ENCODE assay signal across 12 cellular contexts in genomic region chr7:74466196-74466813, GRCh38. TPM values are rescaled to one million over a fixed set of nuclear protein-coding genes. Genes with fewer than 3 reads are reported as not detected.
DNase-seq lines count a peak whose midpoint lies in the region; ATAC-seq, FAIRE-seq and TF ChIP-seq lines count a peak whose summit lies in the region.
"Had no signal": no experiment of that assay in that cellular context is flagged by ENCODE, and none has a peak within 500 bp of the region (broad histone marks: within the 10 kb centered on the region; RNA-seq: fewer than 3 reads in every experiment).

No MANE protein-coding gene starts in this region.

- H3K79me2 ChIP-seq in H1 (ENCODE audit: control insufficient read depth in 1 of 2, insufficient read depth in 2 of 2, low read length in 2 of 2): peaks cover 2 to 68% of the 10 kb centered on the region in 2 experiments; a peak in 2 of 4 replicates

- no peak for TF ChIP-seq RAD21 in H1 (IDR thresholded peaks at IDR 0.05 in 1 of 2, conservative IDR thresholded peaks at IDR 0.05 in 1 of 2; ENCODE audit: low read depth in 2 of 2, low read length in 2 of 2)

- no peak overlapping the region for H2AK5ac ChIP-seq in H1 (ENCODE audit: low read depth, low read length)

- H3K23ac ChIP-seq in H1 (ENCODE audit: insufficient read length): no peak overlapping the region

- H3K27me3 ChIP-seq in H1 (replicated peaks in 1 of 4; ENCODE audit: control insufficient read depth in 3 of 4, extremely low read depth in 1 of 4, insufficient read depth in 3 of 4, low read length in 3 of 4) (no peaks in the 10 kb centered on the region), stomach (no peaks in the 10 kb centered on the region), left lung (no peaks in the 10 kb centered on the region)
- no peaks in the 10 kb centered on the region for H3K27me3 ChIP-seq in CD8-positive, alpha-beta memory T cell (ENCODE audit: insufficient read depth, low read length, poor library complexity, severe bottlenecking)

- H3K4me3 ChIP-seq in H1 (ENCODE audit: extremely low read depth in 1 of 4, insufficient read depth in 2 of 4, low read depth in 3 of 4, low read length in 4 of 4): no peak overlapping the region
- H3K4me3 ChIP-seq in stomach: no peak overlapping the region
- H3K4me3 ChIP-seq in left lung: no peak overlapping the region
- no peak overlapping the region for H3K4me3 ChIP-seq in CD8-positive, alpha-beta memory T cell (ENCODE audit: low read length)

- H3K4me1 ChIP-seq in H1 (replicated peaks in 1 of 4; ENCODE audit: control insufficient read depth in 3 of 4, insufficient read depth in 4 of 4, low read length in 3 of 4) (peaks cover 0 to 6% (median under 1%) of the 10 kb centered on the region in 4 experiments; a peak in 3 of 7 replicates), stomach (peaks cover 20 to 50% (median 37%) of the 10 kb centered on the region in 4 donors), left lung (no peaks in the 10 kb centered on the region)
- H3K4me1 ChIP-seq in CD8-positive, alpha-beta memory T cell (ENCODE audit: insufficient read depth, low read length): no peaks in the 10 kb centered on the region

- H3K14ac ChIP-seq in H1 (ENCODE audit: insufficient read length): no peak overlapping the region

- H3K4me2 ChIP-seq in H1 (ENCODE audit: insufficient read depth in 1 of 2, low read depth in 2 of 2, low read length in 2 of 2): no peak overlapping the region

- H2BK20ac ChIP-seq in H1 (ENCODE audit: low read length): no peak overlapping the region

- no peak overlapping the region for H2BK120ac ChIP-seq in H1 (replicated peaks; ENCODE audit: low read depth, low read length)

- no peak overlapping the region; a peak in 1 of 7 replicates for H3K9ac ChIP-seq in H1 (replicated peaks in 1 of 4; ENCODE audit: extremely low read depth in 1 of 4, low read depth in 3 of 4, low read length in 3 of 4)

- no peak overlapping the region for H4K8ac ChIP-seq in H1 (ENCODE audit: extremely low read depth, insufficient read depth, low read length)

- FAIRE-seq in H1 (lab: Jason Lieb, UNC): no peak
- FAIRE-seq: D721Med had no signal

- TF ChIP-seq CTCF in H1 (IDR thresholded peaks at IDR 0.05; ENCODE audit: control extremely low read depth in 1 of 3, insufficient read depth in 1 of 3, low read depth in 1 of 3, low read length in 3 of 3): no peak
- TF ChIP-seq CTCF in mesothelial cell of epicardium (IDR thresholded peaks at IDR 0.05; ENCODE audit: unreplicated experiment): no peak
- no peak for TF ChIP-seq CTCF in stomach (IDR thresholded peaks at IDR 0.05)
- TF ChIP-seq CTCF in osteocyte (IDR thresholded peaks at IDR 0.05): no peak
- TF ChIP-seq CTCF in left lung (IDR thresholded peaks at IDR 0.05): no peak

- H3K9me3 ChIP-seq in H1 (ENCODE audit: insufficient read depth in 2 of 2, low read depth in 1 of 2, low read length in 1 of 2): no peaks in the 10 kb centered on the region
- no peaks in the 10 kb centered on the region for H3K9me3 ChIP-seq in stomach
- no peaks in the 10 kb centered on the region for H3K9me3 ChIP-seq in left lung
- no peaks in the 10 kb centered on the region for H3K9me3 ChIP-seq in CD8-positive, alpha-beta memory T cell (ENCODE audit: low read length)

- H3K4ac ChIP-seq in H1 (replicated peaks; ENCODE audit: insufficient read length, low read depth, low read length): no peak overlapping the region

- no peak overlapping the region for H2BK15ac ChIP-seq in H1 (ENCODE audit: low read length)

- H3K4me1 Mint-ChIP-seq in mesothelial cell of epicardium (peaks cover 32% of the 10 kb centered on the region), osteocyte (ENCODE audit: unreplicated experiment) (peaks cover 17% of the 10 kb centered on the region)
- peaks cover 0 to 5% (median 5%) of the 10 kb centered on the region in 3 donors for H3K4me1 Mint-ChIP-seq in CD8-positive, alpha-beta memory T cell

- TF ChIP-seq EP300 in H1 (IDR thresholded peaks at IDR 0.05; ENCODE audit: borderline replicate concordance in 1 of 2, low read depth in 2 of 2, low read length in 2 of 2) (no peak), stomach (IDR thresholded peaks at IDR 0.05) (peak; percentile 98)

- H3K9me3 Mint-ChIP-seq in mesothelial cell of epicardium (no peaks in the 10 kb centered on the region), osteocyte (ENCODE audit: unreplicated experiment) (no peaks in the 10 kb centered on the region)
- H3K9me3 Mint-ChIP-seq in CD8-positive, alpha-beta memory T cell: no peaks in the 10 kb centered on the region

- H3K27me3 Mint-ChIP-seq in mesothelial cell of epicardium (ENCODE audit: low read depth) (no peaks in the 10 kb centered on the region), osteocyte (ENCODE audit: unreplicated experiment) (no peaks in the 10 kb centered on the region)
- peaks cover 0 to 3% of the 10 kb centered on the region in 2 donors for H3K27me3 Mint-ChIP-seq in CD8-positive, alpha-beta memory T cell

- H3K23me2 ChIP-seq in H1 (ENCODE audit: low read depth, low read length): no peaks in the 10 kb centered on the region

- intact Hi-C loops in stomach (cut with DNase I; ENCODE audit: low total_unique reads) (no loop called here), left lung (cut with DNase I) (no loop called here)

- no peak overlapping the region for H2AFZ ChIP-seq in H1 (ENCODE audit: low read length)

- TF ChIP-seq POLR2A in H1 (IDR thresholded peaks at IDR 0.05; ENCODE audit: control extremely low read depth in 1 of 2, low read depth in 2 of 2, low read length in 2 of 2) (no peak), stomach (IDR thresholded peaks at IDR 0.05) (no peak)

- no peaks in the 10 kb centered on the region for H3K36me3 ChIP-seq in H1 (ENCODE audit: control insufficient read depth in 2 of 4, insufficient read depth in 4 of 4, low read length in 3 of 4)
- H3K36me3 ChIP-seq in stomach: no peaks in the 10 kb centered on the region
- no peaks in the 10 kb centered on the region for H3K36me3 ChIP-seq in left lung
- no peaks in the 10 kb centered on the region for H3K36me3 ChIP-seq in CD8-positive, alpha-beta memory T cell (ENCODE audit: insufficient read depth, low read length)

- H4K5ac ChIP-seq in H1 (ENCODE audit: insufficient read length, low read depth, low read length): no peak overlapping the region

- H3K27ac Mint-ChIP-seq in mesothelial cell of epicardium (peak overlapping the region; percentile 87), osteocyte (ENCODE audit: unreplicated experiment) (no peak overlapping the region)
- H3K27ac Mint-ChIP-seq in CD8-positive, alpha-beta memory T cell: no peak overlapping the region

- H3K18ac ChIP-seq in H1 (ENCODE audit: extremely low read depth, low read length): no peak overlapping the region

- no peak overlapping the region for H2BK12ac ChIP-seq in H1 (ENCODE audit: low read depth, low read length)

- H3K36me3 Mint-ChIP-seq in mesothelial cell of epicardium (no peaks in the 10 kb centered on the region), osteocyte (ENCODE audit: unreplicated experiment) (no peaks in the 10 kb centered on the region)
- H3K36me3 Mint-ChIP-seq in CD8-positive, alpha-beta memory T cell: no peaks in the 10 kb centered on the region

- ATAC-seq in left lung: no peak
- ATAC-seq: stimulated activated naive CD8-positive, alpha-beta T cell treated with anti-CD3 and anti-CD28 coated beads, Interleukin-15, Interleukin-2, amounts not matched to agents 100 U/mL and 50 U/mL, for 24 hours had no signal

- peak overlapping the region; percentile 7; the same call in 1 of the 2 replicates for H2BK5ac ChIP-seq in H1 (ENCODE audit: low read depth, low read length)

- no peak overlapping the region for H3K56ac ChIP-seq in H1 (replicated peaks; ENCODE audit: insufficient read length, low read depth, low read length)

- H3K4me3 Mint-ChIP-seq in mesothelial cell of epicardium (no peak overlapping the region), osteocyte (ENCODE audit: unreplicated experiment) (no peak overlapping the region)
- no peak overlapping the region for H3K4me3 Mint-ChIP-seq in CD8-positive, alpha-beta memory T cell

- H3K79me1 ChIP-seq in H1 (ENCODE audit: low read depth, low read length): peaks cover 24% of the 10 kb centered on the region

- WGBS in H1 (ENCODE audit: extremely low coverage in 1 of 2, insufficient coverage in 1 of 2, insufficient read length in 1 of 2, insufficient replicate concordance in 2 of 2, low coverage in 1 of 2, low lambda C conversion rate in 2 of 2, missing lambda C conversion rate in 1 of 2), 2 experiments: 95% methylated on average over 21 of the region's 21 CpGs; no CpG with 5 or more reads in 1 of the 2 experiments
- WGBS in stomach, 5 donors: 34 to 59% (median 46%) methylated on average over 21 of the region's 21 CpGs

- H4K20me1 ChIP-seq in H1 (replicated peaks in 1 of 2; ENCODE audit: control insufficient read depth in 1 of 2, insufficient read depth in 2 of 2, low read length in 2 of 2): peaks cover 21 to 24% of the 10 kb centered on the region in 2 experiments

- CTCF ChIA-PET in H1 (lab: Charles Lee; ENCODE audit: partially characterized antibody): interaction anchor here (0.6 to 0.8 kb wide), 2 partner anchors 10 to 180 kb away, joined by 3 to 4 read pairs; no protein-coding TSS in a partner anchor
- CTCF ChIA-PET in CD8-positive, alpha-beta memory T cell (lab: Charles Lee): no interaction called here

- H3K27ac ChIP-seq in H1 (ENCODE audit: low read depth, low read length): no peak overlapping the region
- peak overlapping the region; percentile 44 to 98 (median 73) for H3K27ac ChIP-seq in stomach
- H3K27ac ChIP-seq in left lung: no peak overlapping the region
- no peak overlapping the region for H3K27ac ChIP-seq in CD8-positive, alpha-beta memory T cell (ENCODE audit: low read depth, low read length)

- H4K91ac ChIP-seq in H1 (replicated peaks; ENCODE audit: insufficient read length, low read length): no peak overlapping the region

- DNase-seq in NCI-H510A (lab: John Stamatoyannopoulos, UW) (peak; percentile 66), H1 (ENCODE audit: low read depth in 1 of 2, low spot score in 2 of 2) (no peak), mesothelial cell of epicardium (ENCODE audit: low spot score in 2 of 2, unreplicated experiment in 2 of 2) (no peak), stomach (peak; percentile 71), osteocyte (ENCODE audit: extremely low spot score, unreplicated experiment) (no peak), left lung (no peak), NCI-H1092 (lab: John Stamatoyannopoulos, UW) (no peak)
- no peak for DNase-seq in CD8-positive, alpha-beta memory T cell
- DNase-seq: activated T-cell treated with anti-CD3 and anti-CD28 coated beads, Interleukin-2, amount 50 U/mL, for 48 hours; stimulated activated CD4-positive, alpha-beta T cell treated with anti-CD3 and anti-CD28 coated beads, Interleukin-1b, Interleukin-23, amount 100 ng/mL, for 48 hours; stimulated activated naive CD8-positive, alpha-beta T cell treated with anti-CD3 and anti-CD28 coated beads, Interleukin-15, Interleukin-2, amounts not matched to agents 100 U/mL and 50 U/mL, for 24 hours had no signal

- POLR2A ChIA-PET in H1 (lab: Charles Lee; ENCODE audit: partially characterized antibody): interaction anchor here (2.0 kb wide), 1 partner anchor 10 kb away, joined by 5 read pairs; no protein-coding TSS in a partner anchor
- POLR2A ChIA-PET in CD8-positive, alpha-beta memory T cell (lab: Charles Lee): no interaction called here

RNA-seq across cellular contexts. Expression of gene GTF2IRD1, which starts 12.6 kb away (rescaled TPM):
- total RNA-seq in H1 (2021; fragmentation: NEBNext Ultra II Directional; extraction: Animal tissue kit (Norgen Biotek cat#: 25700)): 45.4 and 46.5 TPM in 2 replicates
- polyA plus RNA-seq in H1 (2011; rRNA removed) (27.4 and 34.9 TPM in 2 replicates), stomach (10 to 100 TPM in 1 of 3 donors, 1 to 10 TPM in 2; 8.0 to 41.1 (median 8.4) TPM)
- 25.8 TPM for polyA plus RNA-seq in H1 (2011; cell fraction: cytosol; rRNA removed)
- 57.6 TPM for polyA plus RNA-seq in H1 (2011; cell fraction: nucleus; rRNA removed)
- 40.0 to 48.4 TPM (median 43.5 TPM) in 4 replicates for polyA plus RNA-seq in H1 (2012, experiment 1 of 2)
- polyA plus RNA-seq in H1 (2012, experiment 2 of 2): 25.8 TPM
- polyA plus RNA-seq in H1 (2013, experiment 1 of 2): 40.2 TPM
- polyA plus RNA-seq in H1 (2013, experiment 2 of 2): 35.9 TPM
- 23.6 and 31.2 TPM in 2 replicates for polyA minus RNA-seq in H1 (2011; rRNA and poly(A)+ RNA removed)
- polyA minus RNA-seq in H1 (2011; cell fraction: cytosol; rRNA and poly(A)+ RNA removed): 26.9 TPM
- polyA minus RNA-seq in H1 (2011; cell fraction: nucleus; rRNA and poly(A)+ RNA removed): 27.7 TPM
- total RNA-seq in mesothelial cell of epicardium (73.3 to 84.0 TPM (median 80.8 TPM) in 3 replicates), stomach (10 to 100 TPM in 4 of 5 donors, 1 to 10 TPM in 1; 9.3 to 40.8 (median 19.6) TPM), osteocyte (44.7 and 48.7 TPM in 2 replicates), left lung (10 to 100 TPM; 20.8 to 28.3 TPM)
- under 1 TPM; 0.42 to 0.88 TPM for total RNA-seq in CD8-positive, alpha-beta memory T cell
- not detected for polyA plus RNA-seq in CD8-positive, alpha-beta memory T cell

Comparison
In these comparisons a context has a peak if more than half of its experiments do, and no peak if none do; other contexts are left out.
1. DNase-seq: peak in NCI-H510A (single experiment) and stomach (single experiment); none in H1 (0 of 2), mesothelial cell of epicardium (0 of 2), osteocyte (single experiment), left lung (0 of 2), NCI-H1092 (single experiment) and CD8-positive, alpha-beta memory T cell (0 of 5).
2. H3K27ac ChIP-seq: peak in stomach (5 of 5); none in H1 (single experiment), left lung (0 of 2) and CD8-positive, alpha-beta memory T cell (single experiment).
3. RNA of gene GTF2IRD1, which starts 12.6 kb away (total RNA-seq): 73.3 to 84.0 TPM in mesothelial cell of epicardium, 44.7 to 48.7 TPM in osteocyte, 45.4 to 46.5 TPM in H1, 20.8 to 28.3 TPM in left lung and 9.3 to 40.8 TPM in stomach; 0.42 to 0.88 TPM in CD8-positive, alpha-beta memory T cell; every median in the first group is over 4 times any median in the second.